Comparison of ENCODE assay signal across 2 cellular contexts in genomic region chr9:69773258-69773657, GRCh38.
TF ChIP-seq lines count a peak whose summit lies in the region.

No MANE protein-coding gene starts in this region.

TF ChIP-seq in HepG2, 621 proteins besides CTCF, POLR2A, EP300 and RAD21:
- TF ChIP-seq MAFK (conservative IDR thresholded peaks at IDR 0.05 in 1 of 2, IDR thresholded peaks at IDR 0.05 in 1 of 2; ENCODE audit: low read length in 2 of 2) (peak; percentile 78 to 90), ZNF275 (CRISPR knock-in tag; IDR thresholded peaks at IDR 0.05; ENCODE audit: borderline replicate concordance) (no peak), ZXDC (CRISPR knock-in tag; IDR thresholded peaks at IDR 0.05) (no peak), MAFF (IDR thresholded peaks at IDR 0.05; ENCODE audit: low read depth, low read length) (peak; percentile 83)

TF ChIP-seq in H1, 55 proteins besides CTCF, POLR2A, EP300 and RAD21:
- TF ChIP-seq CHD2 (IDR thresholded peaks at IDR 0.05; ENCODE audit: low read length) (no peak), MAFK (IDR thresholded peaks at IDR 0.05; ENCODE audit: low read depth, low read length) (peak; percentile 28; the same call in 1 of the 2 replicates)
